In the genomic region with DNA sequence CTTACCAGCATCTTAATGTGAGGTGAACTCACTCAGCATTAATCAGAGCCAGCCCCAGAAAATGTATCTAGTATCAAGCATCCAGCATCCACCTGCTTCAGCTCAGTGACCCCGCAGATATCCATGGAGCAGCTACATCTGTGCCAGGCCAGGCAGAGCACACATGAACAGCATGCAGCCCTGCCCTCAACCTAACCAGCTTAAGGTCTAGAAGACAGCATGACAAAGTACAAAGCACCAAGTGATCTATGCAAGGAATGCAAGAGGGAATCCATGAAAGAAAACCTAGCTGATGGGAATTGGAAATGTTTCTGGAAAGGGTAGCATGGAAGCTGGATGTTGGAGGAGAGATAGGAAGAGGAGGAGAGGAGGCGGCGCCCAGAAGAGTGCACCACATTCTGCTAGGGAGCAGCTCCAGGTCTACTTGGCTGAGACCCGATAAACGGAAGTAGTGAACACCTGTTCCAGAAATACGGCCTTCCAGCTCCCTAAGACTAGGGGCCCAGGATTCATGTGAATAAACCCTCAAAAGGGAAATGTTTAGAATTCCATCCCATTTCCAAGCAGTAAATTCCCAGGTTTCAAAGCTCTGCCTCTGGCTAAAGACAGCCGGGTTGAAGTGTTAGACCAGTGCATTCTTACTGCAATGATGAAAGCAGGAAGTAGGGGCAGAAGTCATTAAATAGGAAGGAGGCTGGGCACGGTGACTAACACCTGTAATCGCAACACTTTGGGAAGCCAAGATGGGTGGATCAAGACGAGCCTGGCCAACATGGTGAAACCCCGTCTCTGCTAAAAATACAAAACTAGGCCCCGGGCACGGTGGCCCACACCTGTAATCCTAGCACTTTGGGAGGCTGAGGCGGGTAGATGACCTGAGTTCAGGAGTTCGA, we compare ENCODE assay signal across 1 cellular context.
TF ChIP-seq lines count a peak whose summit lies in the region.

No MANE protein-coding gene starts in this region.

TF ChIP-seq in HepG2, 621 proteins besides CTCF, POLR2A, EP300 and RAD21 (continued from another document):
- TF ChIP-seq, protein P1, sequence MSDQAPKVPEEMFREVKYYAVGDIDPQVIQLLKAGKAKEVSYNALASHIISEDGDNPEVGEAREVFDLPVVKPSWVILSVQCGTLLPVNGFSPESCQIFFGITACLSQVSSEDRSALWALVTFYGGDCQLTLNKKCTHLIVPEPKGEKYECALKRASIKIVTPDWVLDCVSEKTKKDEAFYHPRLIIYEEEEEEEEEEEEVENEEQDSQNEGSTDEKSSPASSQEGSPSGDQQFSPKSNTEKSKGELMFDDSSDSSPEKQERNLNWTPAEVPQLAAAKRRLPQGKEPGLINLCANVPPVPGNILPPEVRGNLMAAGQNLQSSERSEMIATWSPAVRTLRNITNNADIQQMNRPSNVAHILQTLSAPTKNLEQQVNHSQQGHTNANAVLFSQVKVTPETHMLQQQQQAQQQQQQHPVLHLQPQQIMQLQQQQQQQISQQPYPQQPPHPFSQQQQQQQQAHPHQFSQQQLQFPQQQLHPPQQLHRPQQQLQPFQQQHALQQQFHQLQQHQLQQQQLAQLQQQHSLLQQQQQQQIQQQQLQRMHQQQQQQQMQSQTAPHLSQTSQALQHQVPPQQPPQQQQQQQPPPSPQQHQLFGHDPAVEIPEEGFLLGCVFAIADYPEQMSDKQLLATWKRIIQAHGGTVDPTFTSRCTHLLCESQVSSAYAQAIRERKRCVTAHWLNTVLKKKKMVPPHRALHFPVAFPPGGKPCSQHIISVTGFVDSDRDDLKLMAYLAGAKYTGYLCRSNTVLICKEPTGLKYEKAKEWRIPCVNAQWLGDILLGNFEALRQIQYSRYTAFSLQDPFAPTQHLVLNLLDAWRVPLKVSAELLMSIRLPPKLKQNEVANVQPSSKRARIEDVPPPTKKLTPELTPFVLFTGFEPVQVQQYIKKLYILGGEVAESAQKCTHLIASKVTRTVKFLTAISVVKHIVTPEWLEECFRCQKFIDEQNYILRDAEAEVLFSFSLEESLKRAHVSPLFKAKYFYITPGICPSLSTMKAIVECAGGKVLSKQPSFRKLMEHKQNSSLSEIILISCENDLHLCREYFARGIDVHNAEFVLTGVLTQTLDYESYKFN (CRISPR knock-in tag; conservative IDR thresholded peaks at IDR 0.05) = no peak
- TF ChIP-seq, protein P2, sequence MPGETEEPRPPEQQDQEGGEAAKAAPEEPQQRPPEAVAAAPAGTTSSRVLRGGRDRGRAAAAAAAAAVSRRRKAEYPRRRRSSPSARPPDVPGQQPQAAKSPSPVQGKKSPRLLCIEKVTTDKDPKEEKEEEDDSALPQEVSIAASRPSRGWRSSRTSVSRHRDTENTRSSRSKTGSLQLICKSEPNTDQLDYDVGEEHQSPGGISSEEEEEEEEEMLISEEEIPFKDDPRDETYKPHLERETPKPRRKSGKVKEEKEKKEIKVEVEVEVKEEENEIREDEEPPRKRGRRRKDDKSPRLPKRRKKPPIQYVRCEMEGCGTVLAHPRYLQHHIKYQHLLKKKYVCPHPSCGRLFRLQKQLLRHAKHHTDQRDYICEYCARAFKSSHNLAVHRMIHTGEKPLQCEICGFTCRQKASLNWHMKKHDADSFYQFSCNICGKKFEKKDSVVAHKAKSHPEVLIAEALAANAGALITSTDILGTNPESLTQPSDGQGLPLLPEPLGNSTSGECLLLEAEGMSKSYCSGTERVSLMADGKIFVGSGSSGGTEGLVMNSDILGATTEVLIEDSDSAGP (CRISPR knock-in tag; IDR thresholded peaks at IDR 0.05; ENCODE audit: borderline replicate concordance) = no peak
- TF ChIP-seq ZNF564 (CRISPR knock-in tag; IDR thresholded peaks at IDR 0.05) (no peak), RBM22 (optimal IDR thresholded peaks at IDR 0.05; ENCODE audit: low read length) (peak; percentile 84), SETDB1 (CRISPR knock-in tag; IDR thresholded peaks at IDR 0.05; ENCODE audit: borderline replicate concordance) (no peak), ZC3H13 (CRISPR knock-in tag; IDR thresholded peaks at IDR 0.05) (peak; percentile 55; the same call in 1 of the 2 replicates), ZNF552 (CRISPR knock-in tag; IDR thresholded peaks at IDR 0.05; ENCODE audit: borderline replicate concordance) (no peak), POLR2G (IDR thresholded peaks at IDR 0.05; ENCODE audit: low read depth, low read length) (peak; percentile 28; the same call in 1 of the 2 replicates), ZNF883 (CRISPR knock-in tag; IDR thresholded peaks at IDR 0.05; ENCODE audit: not compliant biosample characterization) (no peak), SNAPC2 (CRISPR knock-in tag; IDR thresholded peaks at IDR 0.05) (no peak)
- TF ChIP-seq, protein P3, sequence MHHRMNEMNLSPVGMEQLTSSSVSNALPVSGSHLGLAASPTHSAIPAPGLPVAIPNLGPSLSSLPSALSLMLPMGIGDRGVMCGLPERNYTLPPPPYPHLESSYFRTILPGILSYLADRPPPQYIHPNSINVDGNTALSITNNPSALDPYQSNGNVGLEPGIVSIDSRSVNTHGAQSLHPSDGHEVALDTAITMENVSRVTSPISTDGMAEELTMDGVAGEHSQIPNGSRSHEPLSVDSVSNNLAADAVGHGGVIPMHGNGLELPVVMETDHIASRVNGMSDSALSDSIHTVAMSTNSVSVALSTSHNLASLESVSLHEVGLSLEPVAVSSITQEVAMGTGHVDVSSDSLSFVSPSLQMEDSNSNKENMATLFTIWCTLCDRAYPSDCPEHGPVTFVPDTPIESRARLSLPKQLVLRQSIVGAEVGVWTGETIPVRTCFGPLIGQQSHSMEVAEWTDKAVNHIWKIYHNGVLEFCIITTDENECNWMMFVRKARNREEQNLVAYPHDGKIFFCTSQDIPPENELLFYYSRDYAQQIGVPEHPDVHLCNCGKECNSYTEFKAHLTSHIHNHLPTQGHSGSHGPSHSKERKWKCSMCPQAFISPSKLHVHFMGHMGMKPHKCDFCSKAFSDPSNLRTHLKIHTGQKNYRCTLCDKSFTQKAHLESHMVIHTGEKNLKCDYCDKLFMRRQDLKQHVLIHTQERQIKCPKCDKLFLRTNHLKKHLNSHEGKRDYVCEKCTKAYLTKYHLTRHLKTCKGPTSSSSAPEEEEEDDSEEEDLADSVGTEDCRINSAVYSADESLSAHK (CRISPR knock-in tag; IDR thresholded peaks at IDR 0.05; ENCODE audit: borderline replicate concordance) = no peak
- TF ChIP-seq, protein P4, sequence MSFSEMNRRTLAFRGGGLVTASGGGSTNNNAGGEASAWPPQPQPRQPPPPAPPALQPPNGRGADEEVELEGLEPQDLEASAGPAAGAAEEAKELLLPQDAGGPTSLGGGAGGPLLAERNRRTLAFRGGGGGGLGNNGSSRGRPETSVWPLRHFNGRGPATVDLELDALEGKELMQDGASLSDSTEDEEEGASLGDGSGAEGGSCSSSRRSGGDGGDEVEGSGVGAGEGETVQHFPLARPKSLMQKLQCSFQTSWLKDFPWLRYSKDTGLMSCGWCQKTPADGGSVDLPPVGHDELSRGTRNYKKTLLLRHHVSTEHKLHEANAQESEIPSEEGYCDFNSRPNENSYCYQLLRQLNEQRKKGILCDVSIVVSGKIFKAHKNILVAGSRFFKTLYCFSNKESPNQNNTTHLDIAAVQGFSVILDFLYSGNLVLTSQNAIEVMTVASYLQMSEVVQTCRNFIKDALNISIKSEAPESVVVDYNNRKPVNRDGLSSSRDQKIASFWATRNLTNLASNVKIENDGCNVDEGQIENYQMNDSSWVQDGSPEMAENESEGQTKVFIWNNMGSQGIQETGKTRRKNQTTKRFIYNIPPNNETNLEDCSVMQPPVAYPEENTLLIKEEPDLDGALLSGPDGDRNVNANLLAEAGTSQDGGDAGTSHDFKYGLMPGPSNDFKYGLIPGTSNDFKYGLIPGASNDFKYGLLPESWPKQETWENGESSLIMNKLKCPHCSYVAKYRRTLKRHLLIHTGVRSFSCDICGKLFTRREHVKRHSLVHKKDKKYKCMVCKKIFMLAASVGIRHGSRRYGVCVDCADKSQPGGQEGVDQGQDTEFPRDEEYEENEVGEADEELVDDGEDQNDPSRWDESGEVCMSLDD (CRISPR knock-in tag; IDR thresholded peaks at IDR 0.05; ENCODE audit: borderline replicate concordance) = no peak
